8 cellular contexts compared by ENCODE assay signal in the genomic region with DNA sequence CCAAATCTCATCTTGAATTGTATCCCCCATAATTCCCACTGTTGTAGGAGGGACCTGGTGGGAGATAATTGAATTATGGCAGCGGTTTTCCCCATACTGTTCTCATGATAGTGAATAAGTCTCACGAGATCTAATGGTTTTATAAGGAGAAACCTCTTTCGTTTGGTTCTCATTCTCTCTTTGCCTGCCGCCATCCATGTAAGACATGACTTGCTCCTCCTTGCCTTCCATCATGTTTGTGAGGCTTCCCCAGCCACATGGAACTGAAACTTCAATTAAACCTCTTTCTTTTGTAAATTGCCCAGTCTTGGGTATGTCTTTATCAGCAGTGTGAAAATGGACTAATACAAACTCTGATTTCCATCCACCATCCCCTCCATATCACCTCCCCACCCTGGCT. TPM values are rescaled to one million over a fixed set of nuclear protein-coding genes. Genes with fewer than 3 reads are reported as not detected.
DNase-seq lines count a peak whose midpoint lies in the region; ATAC-seq, FAIRE-seq and TF ChIP-seq lines count a peak whose summit lies in the region.
"Not testable (repeated sequence)": the region's sequence is repeated elsewhere in the genome, so short reads cannot be mapped to it uniquely, and the experiment has no call there.

No MANE protein-coding gene starts in this region.

- H3K4me2 ChIP-seq in astrocyte (ENCODE audit: low read length) = not testable (repeated sequence)

- H3K9me3 Mint-ChIP-seq in CD4-positive, alpha-beta T cell; activated CD8-positive, alpha-beta T cell treated with anti-CD3 and anti-CD28 coated beads for 36 hours; activated T-helper 2 cell treated with anti-CD3 and anti-CD28 coated beads, Interferon-gamma antibody, Interleukin-2, Interleukin-4, amounts not matched to agents 10 μg/mL and 5 μg/mL and 100 μg/mL, durations not matched to agents 14 hours and 24 hours and 36 hours; astrocyte (ENCODE audit: unreplicated experiment): not testable (repeated sequence)
- H3K9me3 Mint-ChIP-seq in T-helper 1 cell treated with Interleukin-12 subunit alpha and Interleukin-12 subunit beta and Interleukin-4 antibody, amounts not matched to agents 30 μg/mL and 1 μg/mL, for 36 hours = peaks cover 13% of the 10 kb centered on the region
- peaks cover 0 to 16% (median 0%) of the 10 kb centered on the region in 9 donors for H3K9me3 Mint-ChIP-seq in naive thymus-derived CD8-positive, alpha-beta T cell

- FAIRE-seq in astrocyte (lab: Jason Lieb, UNC) = not testable (repeated sequence)

- CTCF ChIA-PET in CD4-positive, alpha-beta T cell (lab: Charles Lee) = interaction anchor here (7.1 kb wide), 1 partner anchor 9 kb away, joined by 40 read pairs; no protein-coding TSS in a partner anchor
- CTCF ChIA-PET in HEK293 (lab: Yijun Ruan, JAX) = interaction anchor here (1.0 kb wide), 1 partner anchor 50 kb away, joined by 3 read pairs; no protein-coding TSS in a partner anchor
- CTCF ChIA-PET in activated CD8-positive, alpha-beta T cell treated with anti-CD3 and anti-CD28 coated beads for 36 hours (lab: Charles Lee) = interaction anchor here (0.8 to 3.7 kb wide), 3 partner anchors 10 to 109 kb away, joined by 3 to 26 read pairs (median 4); no protein-coding TSS in a partner anchor

- POLR2A ChIA-PET in CD4-positive, alpha-beta T cell (lab: Charles Lee); HEK293 (lab: Yijun Ruan, JAX); activated CD8-positive, alpha-beta T cell treated with anti-CD3 and anti-CD28 coated beads for 36 hours (lab: Charles Lee): not testable (repeated sequence)
- POLR2A ChIA-PET in naive thymus-derived CD8-positive, alpha-beta T cell (lab: Charles Lee) = interaction anchor here (10.0 kb wide), 1 partner anchor 30 kb away, joined by 144 read pairs; no protein-coding TSS in a partner anchor

- intact Hi-C loops in CD4-positive, alpha-beta T cell (cut with DNase I, micrococcal nuclease) = loop anchor here (2.0 to 10.0 kb wide), 5 partner anchors 35 to 865 kb away; partner anchors contain the start of genes TMEM140 (in 1 of the 2) and WDR91 (in 1 of the 2)
- intact Hi-C loops in activated CD8-positive, alpha-beta T cell treated with anti-CD3 and anti-CD28 coated beads for 36 hours (cut with micrococcal nuclease) = not testable (repeated sequence)
- intact Hi-C loops in activated T-helper 2 cell treated with anti-CD3 and anti-CD28 coated beads, Interferon-gamma antibody, Interleukin-2, Interleukin-4, amounts not matched to agents 10 μg/mL and 5 μg/mL and 100 μg/mL, durations not matched to agents 14 hours and 24 hours and 36 hours (cut with micrococcal nuclease) = loop anchor here (1.0 to 10.0 kb wide), 2 partner anchors 28 to 913 kb away; partner anchors contain the start of gene NUP205

- TF ChIP-seq CTCF in CD4-positive, alpha-beta T cell (IDR thresholded peaks at IDR 0.05); HEK293 (tag by site-specific recombination; IDR thresholded peaks at IDR 0.05); activated CD8-positive, alpha-beta T cell treated with anti-CD3 and anti-CD28 coated beads for 36 hours (IDR thresholded peaks at IDR 0.05); astrocyte (IDR thresholded peaks at IDR 0.05; ENCODE audit: insufficient read depth, low read depth, low read length): not testable (repeated sequence)

- not testable (repeated sequence) for H3K27me3 Mint-ChIP-seq in CD4-positive, alpha-beta T cell; T-helper 1 cell treated with Interleukin-12 subunit alpha and Interleukin-12 subunit beta and Interleukin-4 antibody, amounts not matched to agents 30 μg/mL and 1 μg/mL, for 36 hours (ENCODE audit: low read depth); activated CD8-positive, alpha-beta T cell treated with anti-CD3 and anti-CD28 coated beads for 36 hours; activated T-helper 2 cell treated with anti-CD3 and anti-CD28 coated beads, Interferon-gamma antibody, Interleukin-2, Interleukin-4, amounts not matched to agents 10 μg/mL and 5 μg/mL and 100 μg/mL, durations not matched to agents 14 hours and 24 hours and 36 hours (ENCODE audit: low read depth); astrocyte (ENCODE audit: low read depth, unreplicated experiment); naive thymus-derived CD8-positive, alpha-beta T cell

- H3K36me3 Mint-ChIP-seq in CD4-positive, alpha-beta T cell (ENCODE audit: low read depth); T-helper 1 cell treated with Interleukin-12 subunit alpha and Interleukin-12 subunit beta and Interleukin-4 antibody, amounts not matched to agents 30 μg/mL and 1 μg/mL, for 36 hours (ENCODE audit: low read depth); activated CD8-positive, alpha-beta T cell treated with anti-CD3 and anti-CD28 coated beads for 36 hours (ENCODE audit: low read depth); activated T-helper 2 cell treated with anti-CD3 and anti-CD28 coated beads, Interferon-gamma antibody, Interleukin-2, Interleukin-4, amounts not matched to agents 10 μg/mL and 5 μg/mL and 100 μg/mL, durations not matched to agents 14 hours and 24 hours and 36 hours (ENCODE audit: low read depth); astrocyte (ENCODE audit: low read depth, unreplicated experiment); naive thymus-derived CD8-positive, alpha-beta T cell: not testable (repeated sequence)

- H3K79me2 ChIP-seq in astrocyte (ENCODE audit: insufficient read depth, low read length) = peaks cover 12% of the 10 kb centered on the region

- H2AFZ ChIP-seq in astrocyte (ENCODE audit: low read depth, low read length) = not testable (repeated sequence)

- not testable (repeated sequence) for DNase-seq in CD4-positive, alpha-beta T cell; activated CD8-positive, alpha-beta T cell treated with anti-CD3 and anti-CD28 coated beads for 36 hours; activated T-helper 2 cell treated with anti-CD3 and anti-CD28 coated beads, Interferon-gamma antibody, Interleukin-2, Interleukin-4, amounts not matched to agents 10 μg/mL and 5 μg/mL and 100 μg/mL, durations not matched to agents 14 hours and 24 hours and 36 hours (ENCODE audit: low spot score); astrocyte (ENCODE audit: low read depth); epithelial cell of prostate (ENCODE audit: low read depth, low spot score); naive thymus-derived CD8-positive, alpha-beta T cell

- not testable (repeated sequence) for ATAC-seq in CD4-positive, alpha-beta T cell (ENCODE audit: poor library complexity); activated CD8-positive, alpha-beta T cell treated with anti-CD3 and anti-CD28 coated beads for 36 hours; naive thymus-derived CD8-positive, alpha-beta T cell

- not testable (repeated sequence) for H3K4me3 ChIP-seq in HEK293 (ENCODE audit: low read depth, low read length); astrocyte (ENCODE audit: insufficient read depth, low read depth, low read length)

- H3K4me1 ChIP-seq in HEK293 (ENCODE audit: control insufficient read depth, insufficient read depth, low read length); astrocyte (ENCODE audit: insufficient read depth, low read length): not testable (repeated sequence)

- H3K9ac ChIP-seq in astrocyte (ENCODE audit: low read length) = not testable (repeated sequence)

- peak overlapping the region; percentile 3 for H3K27ac Mint-ChIP-seq in CD4-positive, alpha-beta T cell
- H3K27ac Mint-ChIP-seq in T-helper 1 cell treated with Interleukin-12 subunit alpha and Interleukin-12 subunit beta and Interleukin-4 antibody, amounts not matched to agents 30 μg/mL and 1 μg/mL, for 36 hours = peak overlapping the region; percentile 8
- peak overlapping the region; percentile 84 for H3K27ac Mint-ChIP-seq in activated CD8-positive, alpha-beta T cell treated with anti-CD3 and anti-CD28 coated beads for 36 hours
- H3K27ac Mint-ChIP-seq in activated T-helper 2 cell treated with anti-CD3 and anti-CD28 coated beads, Interferon-gamma antibody, Interleukin-2, Interleukin-4, amounts not matched to agents 10 μg/mL and 5 μg/mL and 100 μg/mL, durations not matched to agents 14 hours and 24 hours and 36 hours = peak overlapping the region; percentile 10
- H3K27ac Mint-ChIP-seq in astrocyte (ENCODE audit: unreplicated experiment) = not testable (repeated sequence)
- peak overlapping the region in 9 of 10 donors; percentile 43 to 91 (median 79) for H3K27ac Mint-ChIP-seq in naive thymus-derived CD8-positive, alpha-beta T cell

- not testable (repeated sequence) for H4K20me1 ChIP-seq in astrocyte (ENCODE audit: insufficient read depth, low read length)

- not testable (repeated sequence) for H3K9me3 ChIP-seq in CD4-positive, alpha-beta T cell (ENCODE audit: control insufficient read depth, low read length); HEK293 (ENCODE audit: control insufficient read depth, insufficient read depth, low read depth, low read length); astrocyte (ENCODE audit: insufficient read depth, low read depth, low read length)

- not testable (repeated sequence) for H3K27me3 ChIP-seq in CD4-positive, alpha-beta T cell (ENCODE audit: control insufficient read depth, insufficient read depth, low read length); astrocyte (ENCODE audit: insufficient read depth, low read length)

- H3K27ac ChIP-seq in CD4-positive, alpha-beta T cell (ENCODE audit: low read depth, low read length); HEK293 (ENCODE audit: extremely low read depth, low read depth, low read length); astrocyte (ENCODE audit: low read depth, low read length): not testable (repeated sequence)
- H3K27ac ChIP-seq in epithelial cell of prostate = peak overlapping the region; percentile 5

- not testable (repeated sequence) for H3K4me3 Mint-ChIP-seq in CD4-positive, alpha-beta T cell; T-helper 1 cell treated with Interleukin-12 subunit alpha and Interleukin-12 subunit beta and Interleukin-4 antibody, amounts not matched to agents 30 μg/mL and 1 μg/mL, for 36 hours; activated CD8-positive, alpha-beta T cell treated with anti-CD3 and anti-CD28 coated beads for 36 hours; activated T-helper 2 cell treated with anti-CD3 and anti-CD28 coated beads, Interferon-gamma antibody, Interleukin-2, Interleukin-4, amounts not matched to agents 10 μg/mL and 5 μg/mL and 100 μg/mL, durations not matched to agents 14 hours and 24 hours and 36 hours (ENCODE audit: low read depth); naive thymus-derived CD8-positive, alpha-beta T cell
- peak overlapping the region; percentile 21 for H3K4me3 Mint-ChIP-seq in astrocyte (ENCODE audit: unreplicated experiment)

- H3K36me3 ChIP-seq in HEK293 (ENCODE audit: control insufficient read depth in 2 of 2, insufficient read depth in 1 of 2, low read length in 2 of 2); astrocyte (ENCODE audit: insufficient read depth, low read length): not testable (repeated sequence)

- peaks cover 23% of the 10 kb centered on the region for H3K4me1 Mint-ChIP-seq in CD4-positive, alpha-beta T cell (ENCODE audit: low read depth)
- H3K4me1 Mint-ChIP-seq in T-helper 1 cell treated with Interleukin-12 subunit alpha and Interleukin-12 subunit beta and Interleukin-4 antibody, amounts not matched to agents 30 μg/mL and 1 μg/mL, for 36 hours (ENCODE audit: low read depth) = peaks cover 30% of the 10 kb centered on the region
- H3K4me1 Mint-ChIP-seq in activated CD8-positive, alpha-beta T cell treated with anti-CD3 and anti-CD28 coated beads for 36 hours (ENCODE audit: low read depth) = peaks cover 42% of the 10 kb centered on the region
- H3K4me1 Mint-ChIP-seq in activated T-helper 2 cell treated with anti-CD3 and anti-CD28 coated beads, Interferon-gamma antibody, Interleukin-2, Interleukin-4, amounts not matched to agents 10 μg/mL and 5 μg/mL and 100 μg/mL, durations not matched to agents 14 hours and 24 hours and 36 hours (ENCODE audit: low read depth) = peaks cover 28% of the 10 kb centered on the region
- not testable (repeated sequence) for H3K4me1 Mint-ChIP-seq in astrocyte (ENCODE audit: low read depth, unreplicated experiment)
- peaks cover 8 to 33% (median 22%) of the 10 kb centered on the region in 4 donors for H3K4me1 Mint-ChIP-seq in naive thymus-derived CD8-positive, alpha-beta T cell

RNA-seq across cellular contexts. Expression of gene BPGM, which starts 4.7 kb away (rescaled TPM):
- 10 to 100 TPM; 46.3 to 46.6 TPM for total RNA-seq in CD4-positive, alpha-beta T cell
- 10 to 100 TPM; 11.2 to 12.4 TPM for total RNA-seq in activated CD8-positive, alpha-beta T cell treated with anti-CD3 and anti-CD28 coated beads for 36 hours
- 28.0 and 29.2 TPM in 2 replicates for total RNA-seq in activated T-helper 2 cell treated with anti-CD3 and anti-CD28 coated beads, Interferon-gamma antibody, Interleukin-2, Interleukin-4, amounts not matched to agents 10 μg/mL and 5 μg/mL and 100 μg/mL, durations not matched to agents 14 hours and 24 hours and 36 hours
- total RNA-seq in astrocyte = 37.3 and 37.4 TPM in 2 replicates
- total RNA-seq in naive thymus-derived CD8-positive, alpha-beta T cell = 10 to 100 TPM; 25.1 to 26.3 TPM
- 10 to 100 TPM; 17.2 to 30.1 (median 21.3) TPM for polyA plus RNA-seq in naive thymus-derived CD8-positive, alpha-beta T cell
